In the genomic region with DNA sequence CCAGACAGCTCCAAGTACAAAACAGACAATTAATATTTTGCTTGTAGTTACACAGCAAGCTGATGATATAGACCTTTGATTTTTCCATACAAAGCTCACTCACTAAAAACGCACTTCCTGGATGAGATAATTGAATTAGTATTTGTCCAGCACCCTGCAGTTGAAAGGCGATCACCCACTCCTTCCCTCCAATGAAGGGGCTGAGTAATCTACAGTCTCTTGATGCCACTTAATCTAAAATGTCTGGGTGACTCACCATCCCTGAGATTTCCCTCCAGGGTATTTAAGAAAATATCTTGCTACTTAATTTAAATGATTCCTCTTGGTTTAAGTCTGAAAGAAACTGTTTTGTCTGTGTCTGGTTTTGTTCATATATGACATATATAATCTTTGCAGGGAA, we compare ENCODE assay signal across 16 cellular contexts.
A peak's percentile ranks its signal among the peaks of the same experiment; 100 is the strongest.
DNase-seq lines count a peak whose midpoint lies in the region; ATAC-seq and TF ChIP-seq lines count a peak whose summit lies in the region.
"Had no signal": no experiment of that assay in that cellular context is flagged by ENCODE, and none has a peak within 500 bp of the region (broad histone marks: within the 10 kb centered on the region; RNA-seq: fewer than 3 reads in every experiment).

No MANE protein-coding gene starts in this region.

- H3K36me3 Mint-ChIP-seq in effector memory CD8-positive, alpha-beta T cell (ENCODE audit: insufficient read depth): no peaks in the 10 kb centered on the region
- H3K36me3 Mint-ChIP-seq: activated naive CD8-positive, alpha-beta T cell treated with anti-CD3 and anti-CD28 coated beads for 36 hours had no signal

- H3K4me3 ChIP-seq in Karpas-422 (ENCODE audit: low read length) (no peak overlapping the region), brain microvascular endothelial cell (ENCODE audit: low read depth, low read length) (no peak overlapping the region), left lung (no peak overlapping the region)
- H3K4me3 ChIP-seq: breast epithelium, mucosa of descending colon had no signal

- peak; percentile 44 for ATAC-seq in left lung
- no peak for ATAC-seq in HG03432 (IDR thresholded peaks at IDR 0.05; ENCODE audit: unreplicated experiment)
- ATAC-seq in effector memory CD8-positive, alpha-beta T cell (replicated peaks): no peak
- ATAC-seq in HG03520 (IDR thresholded peaks at IDR 0.05; ENCODE audit: unreplicated experiment): no peak
- ATAC-seq: HepG2, mucosa of descending colon had no signal

- TF ChIP-seq CTCF in brain microvascular endothelial cell (IDR thresholded peaks at IDR 0.05; ENCODE audit: low read depth, low read length, missing control alignments): no peak
- no peak for TF ChIP-seq CTCF in left lung (IDR thresholded peaks at IDR 0.05)

- H3K36me3 ChIP-seq in Karpas-422 (ENCODE audit: insufficient read depth, low read length) (no peaks in the 10 kb centered on the region), brain microvascular endothelial cell (replicated peaks) (no peaks in the 10 kb centered on the region), left lung (no peaks in the 10 kb centered on the region)
- H3K36me3 ChIP-seq: breast epithelium had no signal

- no peaks in the 10 kb centered on the region for H3K9me3 Mint-ChIP-seq in effector memory CD8-positive, alpha-beta T cell
- H3K9me3 Mint-ChIP-seq: activated naive CD8-positive, alpha-beta T cell treated with anti-CD3 and anti-CD28 coated beads for 36 hours had no signal

- H3K4me1 ChIP-seq in Karpas-422 (ENCODE audit: low read length): peaks cover 7% of the 10 kb centered on the region
- H3K4me1 ChIP-seq in left lung: no peaks in the 10 kb centered on the region
- H3K4me1 ChIP-seq: breast epithelium had no signal

- no peaks in the 10 kb centered on the region for H4K20me1 ChIP-seq in Karpas-422 (ENCODE audit: insufficient read depth, low read depth, low read length)

- no peak overlapping the region for H3K27ac Mint-ChIP-seq in effector memory CD8-positive, alpha-beta T cell
- H3K27ac Mint-ChIP-seq: activated naive CD8-positive, alpha-beta T cell treated with anti-CD3 and anti-CD28 coated beads for 36 hours had no signal

- H3K9ac ChIP-seq in Karpas-422 (ENCODE audit: low read length): no peak overlapping the region

- no peaks in the 10 kb centered on the region for H3K9me2 ChIP-seq in Karpas-422 (replicated peaks; ENCODE audit: insufficient read depth, low read length)

- intact Hi-C loops in left lung (cut with DNase I): no loop called here

- in situ Hi-C loops in brain microvascular endothelial cell (cut with HindIII; ENCODE audit: low pct_ligation_motif_present, low sequenced_read_pairs): no loop called here

- H3K27ac ChIP-seq in Karpas-422 (ENCODE audit: low read length): no peak overlapping the region
- no peak overlapping the region for H3K27ac ChIP-seq in brain microvascular endothelial cell
- H3K27ac ChIP-seq in left lung: no peak overlapping the region
- H3K27ac ChIP-seq: breast epithelium had no signal

- H3K4me3 Mint-ChIP-seq in effector memory CD8-positive, alpha-beta T cell: no peak overlapping the region
- H3K4me3 Mint-ChIP-seq: activated naive CD8-positive, alpha-beta T cell treated with anti-CD3 and anti-CD28 coated beads for 36 hours had no signal

- H3K27me3 Mint-ChIP-seq in effector memory CD8-positive, alpha-beta T cell: peaks cover 13 to 25% of the 10 kb centered on the region in 2 donors
- H3K27me3 Mint-ChIP-seq: activated naive CD8-positive, alpha-beta T cell treated with anti-CD3 and anti-CD28 coated beads for 36 hours had no signal

- no peak overlapping the region for H2AFZ ChIP-seq in Karpas-422 (ENCODE audit: low read length)

- no peaks in the 10 kb centered on the region for H3K9me3 ChIP-seq in Karpas-422 (ENCODE audit: low read length)
- H3K9me3 ChIP-seq in left lung: peaks cover 0 to 23% of the 10 kb centered on the region in 2 donors
- H3K9me3 ChIP-seq: mucosa of descending colon had no signal

- no peaks in the 10 kb centered on the region for H3K4me1 Mint-ChIP-seq in effector memory CD8-positive, alpha-beta T cell (ENCODE audit: low read depth in 2 of 2)
- H3K4me1 Mint-ChIP-seq: activated naive CD8-positive, alpha-beta T cell treated with anti-CD3 and anti-CD28 coated beads for 36 hours had no signal

- peak; percentile 1 for DNase-seq in ELR (ENCODE audit: low read depth)
- DNase-seq in Karpas-422: peak; percentile 48
- peak; percentile 56 for DNase-seq in brain microvascular endothelial cell
- no peak for DNase-seq in left lung
- DNase-seq in dedifferentiated amniotic fluid mesenchymal stem cell (ENCODE audit: extremely low spot score): no peak
- DNase-seq in effector memory CD8-positive, alpha-beta T cell: no peak
- DNase-seq: activated CD8-positive, alpha-beta memory T cell treated with anti-CD3 and anti-CD28 coated beads for 24 hours; activated naive CD8-positive, alpha-beta T cell treated with anti-CD3 and anti-CD28 coated beads for 36 hours; GOT3; mucosa of descending colon; NCI-H2107; NCI-H82 had no signal

- H3K27me3 ChIP-seq in Karpas-422 (ENCODE audit: low read length) (no peaks in the 10 kb centered on the region), brain microvascular endothelial cell (replicated peaks) (no peaks in the 10 kb centered on the region), left lung (no peaks in the 10 kb centered on the region)
- H3K27me3 ChIP-seq: breast epithelium had no signal

- no peak overlapping the region for H3K4me2 ChIP-seq in Karpas-422 (ENCODE audit: low read depth, low read length, poor library complexity, severe bottlenecking)

- no peaks in the 10 kb centered on the region for H3K79me2 ChIP-seq in Karpas-422 (ENCODE audit: low read length)

Comparison
In these comparisons a context has a peak if more than half of its experiments do, and no peak if none do; other contexts are left out.
1. DNase-seq: peak in ELR (single experiment), Karpas-422 (single experiment) and brain microvascular endothelial cell (single experiment); none in left lung (0 of 2), dedifferentiated amniotic fluid mesenchymal stem cell (single experiment) and effector memory CD8-positive, alpha-beta T cell (0 of 3).